Comparison of ENCODE assay signal across 22 cellular contexts in genomic region chr9:110571801-110572490, GRCh38. TPM values are rescaled to one million over a fixed set of nuclear protein-coding genes. Genes with fewer than 3 reads are reported as not detected.
"Had no signal": no experiment of that assay in that cellular context is flagged by ENCODE, and none has a peak within 500 bp of the region (broad histone marks: within the 10 kb centered on the region; RNA-seq: fewer than 3 reads in every experiment).

No MANE protein-coding gene starts in this region.

- H3K4me1 ChIP-seq: foreskin keratinocyte, left lung, psoas muscle, thyroid gland, upper lobe of right lung had no signal

- H3K36me3 ChIP-seq: brain microvascular endothelial cell, esophagus muscularis mucosa, left lung, ovary, thyroid gland, upper lobe of right lung had no signal

- H3K27me3 ChIP-seq: brain microvascular endothelial cell, esophagus muscularis mucosa, ovary, thyroid gland had no signal

- DNase-seq: activated B cell treated with CpG ODN at 0.5 μM for 24 hours; activated CD4-positive, alpha-beta T cell treated with anti-CD3 and anti-CD28 coated beads for 36 hours; activated CD4-positive, alpha-beta T cell treated with anti-CD3 and anti-CD28 coated beads, Interleukin-2, amount 50 U/mL, for 4 hours; activated gamma-delta T cell; aorta; brain microvascular endothelial cell; central memory CD4-positive, alpha-beta T cell; foreskin keratinocyte; kidney glomerular epithelial cell; midbrain; ovary; psoas muscle; right cardiac atrium; stimulated activated CD4-positive, alpha-beta T cell treated with anti-CD3 and anti-CD28 coated beads, Interleukin-12 subunit alpha, Interleukin-12 subunit beta, amount 100 ng/mL, for 4 hours; stimulated activated CD4-positive, alpha-beta T cell treated with anti-CD3 and anti-CD28 coated beads, Interleukin-4, amount 100 ng/mL, for 4 hours; substantia nigra; T1000; thyroid gland; upper lobe of right lung had no signal

- H3K4me3 ChIP-seq: esophagus muscularis mucosa, left lung, ovary, psoas muscle, thyroid gland, upper lobe of right lung had no signal

- ATAC-seq: activated CD4-positive, alpha-beta T cell treated with anti-CD3 and anti-CD28 coated beads for 36 hours; foreskin keratinocyte; left lung; natural killer cell treated with Interleukin-12 subunit alpha and Interleukin-12 subunit beta and Interleukin-15 and Interleukin-18, amount 100 ng/mL, for 72 hours; psoas muscle; right cardiac atrium; upper lobe of right lung had no signal

- H3K27ac ChIP-seq: brain microvascular endothelial cell, esophagus muscularis mucosa, foreskin keratinocyte, left lung, ovary, psoas muscle, thyroid gland, upper lobe of right lung had no signal

- H3K9me3 ChIP-seq: esophagus muscularis mucosa, left lung, ovary, psoas muscle, thyroid gland, upper lobe of right lung had no signal

RNA-seq across cellular contexts. Expression of gene SVEP1, which starts 7.6 kb away (rescaled TPM):
- total RNA-seq: activated B cell treated with CpG ODN at 0.5 μM for 24 hours; activated CD4-positive, alpha-beta T cell treated with anti-CD3 and anti-CD28 coated beads for 36 hours; natural killer cell treated with Interleukin-12 subunit alpha and Interleukin-12 subunit beta and Interleukin-15 and Interleukin-18, amount 100 ng/mL, for 72 hours had no signal
- polyA plus RNA-seq: foreskin keratinocyte had no signal
